In the genomic region with DNA sequence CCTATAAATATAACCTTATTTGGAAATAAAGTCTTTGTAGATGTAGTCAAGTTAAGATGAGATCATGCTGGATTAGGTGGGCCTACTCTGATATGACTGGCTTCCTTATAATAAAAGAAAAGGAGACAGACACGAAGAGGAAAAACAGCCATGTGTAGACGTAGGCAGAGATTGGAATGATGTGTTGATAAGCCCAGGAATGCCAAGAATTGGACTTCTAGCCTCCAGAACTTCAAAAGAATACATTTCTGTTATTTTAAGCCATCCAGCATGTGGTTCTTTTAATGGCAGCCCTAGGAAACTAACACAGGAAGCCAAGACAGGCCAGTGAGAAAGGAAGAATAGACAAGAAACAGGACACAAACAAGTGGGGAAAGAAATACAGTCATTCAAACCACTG, we compare ENCODE assay signal across 25 cellular contexts.
DNase-seq lines count a peak whose midpoint lies in the region; ATAC-seq and TF ChIP-seq lines count a peak whose summit lies in the region.
"Had no signal": no experiment of that assay in that cellular context is flagged by ENCODE, and none has a peak within 500 bp of the region (broad histone marks: within the 10 kb centered on the region; RNA-seq: fewer than 3 reads in every experiment).

No MANE protein-coding gene starts in this region.

- BruUV-seq in Caco-2 (replicated peaks; lab: Mats Ljungman, UMichigan), result no TSS peak

- in situ Hi-C loops in GM23248 (cut with MboI), result no loop called here

- H3K79me2 ChIP-seq in GM23248 (ENCODE audit: insufficient read depth), result no peaks in the 10 kb centered on the region

- POLR2A ChIA-PET in Caco-2 (lab: Charles Lee), result no interaction called here

- no peak for ATAC-seq in GM21576 (IDR thresholded peaks at IDR 0.05; ENCODE audit: unreplicated experiment)
- ATAC-seq: activated CD4-positive, alpha-beta T cell treated with anti-CD3 and anti-CD28 coated beads for 36 hours; activated CD8-positive, alpha-beta T cell treated with anti-CD3 and anti-CD28 coated beads, Interleukin-2, amount 10 ng/mL, durations not matched to agents 7 days and 5 days; activated naive CD8-positive, alpha-beta T cell treated with anti-CD3 and anti-CD28 coated beads, Interleukin-2, amount 50 U/mL, for 24 hours; sciatic nerve had no signal

- H3K36me3 ChIP-seq in Caco-2 (ENCODE audit: control insufficient read depth, insufficient read depth, low read length) (no peaks in the 10 kb centered on the region), GM23248 (ENCODE audit: low read depth) (no peaks in the 10 kb centered on the region)
- H3K36me3 ChIP-seq: BE2C, uterus had no signal

- DNase-seq in Caco-2 (peak in 1 of 2 experiments; percentile 14), M059J (ENCODE audit: low read depth) (peak; percentile 81), chondrocyte (ENCODE audit: low spot score) (no peak), mesothelial cell of epicardium (ENCODE audit: low spot score in 2 of 2, unreplicated experiment in 2 of 2) (no peak), SIG-M5 treated with dmso at 0.1 percent for 504 hours (lab: John Stamatoyannopoulos, UW; ENCODE audit: unreplicated experiment) (no peak), GM23248 (no peak), MV-4-11 (lab: John Stamatoyannopoulos, UW) (no peak)
- DNase-seq: activated CD4-positive, alpha-beta T cell treated with anti-CD3 and anti-CD28 coated beads for 36 hours; activated CD8-positive, alpha-beta T cell treated with anti-CD3 and anti-CD28 coated beads, Interleukin-2, amount 10 ng/mL, durations not matched to agents 7 days and 5 days; activated naive CD8-positive, alpha-beta T cell treated with anti-CD3 and anti-CD28 coated beads, Interleukin-2, amount 50 U/mL, for 24 hours; activated T-cell treated with anti-CD3 and anti-CD28 coated beads for 4 hours; BE2C; DMS79; glutamatergic neuron; NCI-H1048; NCI-H1694; OCI-M1; posterior cingulate gyrus; stimulated activated naive CD4-positive, alpha-beta T cell treated with Interleukin-2 at 50 U/mL for 16 hours; uterus had no signal

- H3K27ac ChIP-seq in GM23248, result no peak overlapping the region
- H3K27ac ChIP-seq: epithelial cell of prostate, uterus had no signal

- TF ChIP-seq CTCF in Caco-2 (IDR thresholded peaks at IDR 0.05; ENCODE audit: insufficient read depth in 1 of 2, low read depth in 1 of 2, low read length in 1 of 2, severe bottlenecking in 1 of 2, unreplicated experiment in 1 of 2) (no peak), chondrocyte (IDR thresholded peaks at IDR 0.05) (no peak), mesothelial cell of epicardium (IDR thresholded peaks at IDR 0.05; ENCODE audit: unreplicated experiment) (no peak)

- no peaks in the 10 kb centered on the region for H3F3A ChIP-seq in GM23248 (ENCODE audit: insufficient read depth)

- H3K4me3 Mint-ChIP-seq in Caco-2 (ENCODE audit: unreplicated experiment) (peak overlapping the region; percentile 29), chondrocyte (ENCODE audit: unreplicated experiment) (no peak overlapping the region), mesothelial cell of epicardium (no peak overlapping the region)
- H3K4me3 Mint-ChIP-seq: activated CD4-positive, alpha-beta T cell treated with anti-CD3 and anti-CD28 coated beads for 36 hours; activated CD8-positive, alpha-beta T cell treated with anti-CD3 and anti-CD28 coated beads, Interleukin-2, amount 10 ng/mL, durations not matched to agents 7 days and 5 days; activated naive CD8-positive, alpha-beta T cell treated with anti-CD3 and anti-CD28 coated beads, Interleukin-2, amount 50 U/mL, for 24 hours; T-helper 2 cell treated with Interferon-gamma antibody and Interleukin-4, amounts not matched to agents 5 μg/mL and 100 μg/mL, for 36 hours had no signal

- H3K9me2 ChIP-seq in GM23248 (ENCODE audit: insufficient read depth), result no peaks in the 10 kb centered on the region

- H4K20me1 ChIP-seq in GM23248 (ENCODE audit: insufficient read depth), result no peaks in the 10 kb centered on the region

- intact Hi-C loops in Caco-2 (cut with micrococcal nuclease; ENCODE audit: unreplicated experiment), result no loop called here

- H3K9me3 Mint-ChIP-seq in Caco-2 (ENCODE audit: unreplicated experiment) (peaks cover 10% of the 10 kb centered on the region), chondrocyte (ENCODE audit: low read depth) (peaks cover 6% of the 10 kb centered on the region), mesothelial cell of epicardium (peaks cover 5% of the 10 kb centered on the region)
- H3K9me3 Mint-ChIP-seq: T-helper 2 cell treated with Interferon-gamma antibody and Interleukin-4, amounts not matched to agents 5 μg/mL and 100 μg/mL, for 36 hours had no signal

- H2AFZ ChIP-seq in GM23248, result no peak overlapping the region

- H3K27ac Mint-ChIP-seq in Caco-2 (ENCODE audit: unreplicated experiment) (peak overlapping the region; percentile 81), chondrocyte (ENCODE audit: unreplicated experiment) (peak overlapping the region; percentile 34), mesothelial cell of epicardium (peak overlapping the region; percentile 27)
- H3K27ac Mint-ChIP-seq: activated CD4-positive, alpha-beta T cell treated with anti-CD3 and anti-CD28 coated beads for 36 hours; activated CD8-positive, alpha-beta T cell treated with anti-CD3 and anti-CD28 coated beads, Interleukin-2, amount 10 ng/mL, durations not matched to agents 7 days and 5 days; activated naive CD8-positive, alpha-beta T cell treated with anti-CD3 and anti-CD28 coated beads, Interleukin-2, amount 50 U/mL, for 24 hours; T-helper 2 cell treated with Interferon-gamma antibody and Interleukin-4, amounts not matched to agents 5 μg/mL and 100 μg/mL, for 36 hours had no signal

- H3K9me3 ChIP-seq in Caco-2 (no peaks in the 10 kb centered on the region), GM23248 (ENCODE audit: low read depth) (no peaks in the 10 kb centered on the region)
- H3K9me3 ChIP-seq: BE2C, uterus had no signal

- whole genome bisulfite sequencing in GM23248 (ENCODE audit: low coverage in 1 of 2, low lambda C conversion rate in 2 of 2, missing lambda C conversion rate in 2 of 2), 2 experiments, result 13% methylated on average over 2 of the region's 2 CpGs

- H3K4me2 ChIP-seq in GM23248 (ENCODE audit: unreplicated experiment), result no peak overlapping the region

- H3K36me3 Mint-ChIP-seq in Caco-2 (ENCODE audit: insufficient read depth, unreplicated experiment), result peaks cover 7% of the 10 kb centered on the region
- no peaks in the 10 kb centered on the region for H3K36me3 Mint-ChIP-seq in chondrocyte (ENCODE audit: low read depth)
- peaks cover 2% of the 10 kb centered on the region for H3K36me3 Mint-ChIP-seq in mesothelial cell of epicardium

- H3K4me1 Mint-ChIP-seq in Caco-2 (ENCODE audit: low read depth, unreplicated experiment) (peaks cover 10% of the 10 kb centered on the region), chondrocyte (ENCODE audit: low read depth) (peaks cover 53% of the 10 kb centered on the region), mesothelial cell of epicardium (peaks cover 39% of the 10 kb centered on the region)

- H3K4me1 ChIP-seq in Caco-2 (peaks cover 31% of the 10 kb centered on the region), GM23248 (ENCODE audit: insufficient read depth) (no peaks in the 10 kb centered on the region)
- H3K4me1 ChIP-seq: BE2C, uterus had no signal

- H3K9ac ChIP-seq in GM23248, result no peak overlapping the region

- H3K27me3 ChIP-seq in Caco-2 (replicated peaks; ENCODE audit: control insufficient read depth, insufficient read depth, low read length) (no peaks in the 10 kb centered on the region; the same call in 1 of the 2 replicates), GM23248 (replicated peaks; ENCODE audit: insufficient read depth) (no peaks in the 10 kb centered on the region)
- H3K27me3 ChIP-seq: BE2C, uterus had no signal

- H3K27me3 Mint-ChIP-seq in Caco-2 (ENCODE audit: insufficient read depth, unreplicated experiment), result no peaks in the 10 kb centered on the region
- no peaks in the 10 kb centered on the region for H3K27me3 Mint-ChIP-seq in chondrocyte (ENCODE audit: low read depth)
- no peaks in the 10 kb centered on the region for H3K27me3 Mint-ChIP-seq in mesothelial cell of epicardium (ENCODE audit: low read depth)
- H3K27me3 Mint-ChIP-seq: activated CD4-positive, alpha-beta T cell treated with anti-CD3 and anti-CD28 coated beads for 36 hours; activated naive CD8-positive, alpha-beta T cell treated with anti-CD3 and anti-CD28 coated beads, Interleukin-2, amount 50 U/mL, for 24 hours had no signal

- H3K4me3 ChIP-seq in Caco-2 (ENCODE audit: low read depth, low read length) (no peak overlapping the region), GM23248 (no peak overlapping the region)
- H3K4me3 ChIP-seq: lung, uterus had no signal

- CTCF ChIA-PET in Caco-2 (lab: Charles Lee), result no interaction called here

Comparison
In these comparisons a context has a peak if more than half of its experiments do, and no peak if none do; other contexts are left out.
1. H3K27ac Mint-ChIP-seq: peak in every context shown above with its lines; median percentile 81 in Caco-2; 34 in chondrocyte; 27 in mesothelial cell of epicardium.